16 cellular contexts compared by ENCODE assay signal in genomic region chr10:20970708-20971107, GRCh38.
A peak's percentile ranks its signal among the peaks of the same experiment; 100 is the strongest.
DNase-seq lines count a peak whose midpoint lies in the region; ATAC-seq and TF ChIP-seq lines count a peak whose summit lies in the region.
"Had no signal": no experiment of that assay in that cellular context is flagged by ENCODE, and none has a peak within 500 bp of the region (broad histone marks: within the 10 kb centered on the region; RNA-seq: fewer than 3 reads in every experiment).

No MANE protein-coding gene starts in this region.

- peak; percentile 98 for ATAC-seq in GM18909 (IDR thresholded peaks at IDR 0.05; ENCODE audit: poor library complexity, unreplicated experiment)
- ATAC-seq in GM21717 (IDR thresholded peaks at IDR 0.05; ENCODE audit: unreplicated experiment): peak; percentile 93
- ATAC-seq in HG03139 (IDR thresholded peaks at IDR 0.05; ENCODE audit: unreplicated experiment): peak; percentile 97
- no peak for ATAC-seq in lower lobe of right lung
- ATAC-seq: activated T-cell treated with anti-CD3 and anti-CD28 coated beads, Interleukin-2, amount 50 U/mL, for 72 hours; left colon had no signal

- H3K36me3 ChIP-seq in lower lobe of right lung: no peaks in the 10 kb centered on the region
- H3K36me3 ChIP-seq: ovary had no signal

- TF ChIP-seq POLR2A in erythroblast (IDR thresholded peaks at IDR 0.05; ENCODE audit: low read length): no peak

- no peaks in the 10 kb centered on the region for H3K9me3 ChIP-seq in lower lobe of right lung
- H3K9me3 ChIP-seq: ovary had no signal

- DNase-seq in germinal center (ENCODE audit: low spot score) (peak; percentile 63), lower lobe of right lung (no peak), erythroblast (lab: John Stamatoyannopoulos, UW) (no peak), iPS-NIHi11 (ENCODE audit: low spot score) (no peak)
- DNase-seq in activated CD8-positive, alpha-beta memory T cell treated with anti-CD3 and anti-CD28 coated beads, Interleukin-2, amount 50 U/mL, for 48 hours: no peak
- DNase-seq: activated T-cell treated with anti-CD3 and anti-CD28 coated beads, Interleukin-2, amount 50 U/mL, for 72 hours; caudate nucleus; DMS79; HFFc6; left colon; NCI-H1436 treated with DMSO at 0.1 percent for 48 hours; ovary; stimulated activated CD4-positive, alpha-beta T cell treated with anti-CD3 and anti-CD28 coated beads, Interleukin-4, amount 100 ng/mL, for 4 hours had no signal

- no peak overlapping the region for H3K4me3 ChIP-seq in lower lobe of right lung
- H3K4me3 ChIP-seq: ovary had no signal

- intact Hi-C loops in lower lobe of right lung (cut with DNase I): no loop called here

- H3K27ac ChIP-seq in lower lobe of right lung: no peak overlapping the region
- H3K27ac ChIP-seq: ovary had no signal

- TF ChIP-seq CTCF in lower lobe of right lung (IDR thresholded peaks at IDR 0.05): no peak

- H3K27me3 ChIP-seq in lower lobe of right lung (ENCODE audit: low read depth): no peaks in the 10 kb centered on the region
- H3K27me3 ChIP-seq: ovary had no signal

- H3K4me1 ChIP-seq in lower lobe of right lung: no peaks in the 10 kb centered on the region

Comparison
In these comparisons a context has a peak if more than half of its experiments do, and no peak if none do; other contexts are left out.
1. ATAC-seq: peak in GM18909 (single experiment), GM21717 (single experiment) and HG03139 (single experiment); none in lower lobe of right lung (0 of 2).